Comparison of ENCODE assay signal across 1 cellular context in genomic region chr6:6781172-6781876, GRCh38.
TF ChIP-seq lines count a peak whose summit lies in the region.

No MANE protein-coding gene starts in this region.

TF ChIP-seq in K562, 482 proteins besides CTCF, POLR2A, EP300 and RAD21 (continued from another document):
- TF ChIP-seq ZNF609 (CRISPR knock-in tag; IDR thresholded peaks at IDR 0.05; ENCODE audit: borderline replicate concordance), result no peak
- no peak for TF ChIP-seq POU5F1 (IDR thresholded peaks at IDR 0.05; ENCODE audit: borderline replicate concordance, low read depth, low read length, partially characterized antibody)
- no peak for TF ChIP-seq SRSF3 (IDR thresholded peaks at IDR 0.05; ENCODE audit: insufficient read depth, low read length)
- TF ChIP-seq HDAC1 (IDR thresholded peaks at IDR 0.05), result no peak
- TF ChIP-seq SNIP1 (IDR thresholded peaks at IDR 0.05; ENCODE audit: low read depth), result no peak
- TF ChIP-seq MITF (IDR thresholded peaks at IDR 0.05), result no peak
